2 cellular contexts compared by ENCODE assay signal in the genomic region with DNA sequence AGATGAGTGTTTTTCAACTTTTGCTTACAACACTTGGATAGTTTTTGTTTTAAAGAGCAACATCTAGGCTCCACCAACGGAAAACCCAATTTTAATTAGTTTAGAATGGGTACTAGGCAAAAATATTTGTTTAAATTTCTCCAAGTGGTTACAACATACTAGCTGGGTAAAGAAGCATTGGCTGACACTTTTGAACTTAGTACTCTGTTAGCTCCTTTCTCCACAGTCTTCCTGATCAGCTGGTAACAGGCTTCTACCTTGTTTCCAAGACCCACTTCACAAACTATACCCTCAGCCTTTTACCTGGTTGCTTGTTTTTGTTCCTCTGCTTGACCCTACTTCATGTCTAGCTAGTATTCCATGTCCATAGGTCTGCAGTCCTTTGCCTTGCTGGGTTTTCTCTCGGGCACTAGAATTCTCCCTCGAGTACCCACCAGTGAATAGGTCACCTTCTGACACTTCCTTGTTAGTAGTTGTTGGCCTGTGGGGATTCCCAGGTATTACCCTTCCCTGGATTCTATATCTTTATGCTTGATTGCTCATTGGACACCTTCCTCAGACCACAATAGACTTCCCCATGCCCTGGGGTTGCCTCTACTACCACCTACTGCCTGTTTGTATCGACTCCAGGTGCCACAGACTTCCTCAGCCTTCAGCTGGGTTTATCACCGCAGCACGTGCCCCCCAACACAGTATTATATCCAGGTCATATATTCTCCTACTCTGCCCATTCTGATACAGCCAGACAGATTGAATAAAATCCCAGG.
TF ChIP-seq lines count a peak whose summit lies in the region.

No MANE protein-coding gene starts in this region.

TF ChIP-seq in WTC11, 78 proteins besides CTCF, POLR2A, EP300 and RAD21 (continues in another document):
- TF ChIP-seq, protein P1, sequence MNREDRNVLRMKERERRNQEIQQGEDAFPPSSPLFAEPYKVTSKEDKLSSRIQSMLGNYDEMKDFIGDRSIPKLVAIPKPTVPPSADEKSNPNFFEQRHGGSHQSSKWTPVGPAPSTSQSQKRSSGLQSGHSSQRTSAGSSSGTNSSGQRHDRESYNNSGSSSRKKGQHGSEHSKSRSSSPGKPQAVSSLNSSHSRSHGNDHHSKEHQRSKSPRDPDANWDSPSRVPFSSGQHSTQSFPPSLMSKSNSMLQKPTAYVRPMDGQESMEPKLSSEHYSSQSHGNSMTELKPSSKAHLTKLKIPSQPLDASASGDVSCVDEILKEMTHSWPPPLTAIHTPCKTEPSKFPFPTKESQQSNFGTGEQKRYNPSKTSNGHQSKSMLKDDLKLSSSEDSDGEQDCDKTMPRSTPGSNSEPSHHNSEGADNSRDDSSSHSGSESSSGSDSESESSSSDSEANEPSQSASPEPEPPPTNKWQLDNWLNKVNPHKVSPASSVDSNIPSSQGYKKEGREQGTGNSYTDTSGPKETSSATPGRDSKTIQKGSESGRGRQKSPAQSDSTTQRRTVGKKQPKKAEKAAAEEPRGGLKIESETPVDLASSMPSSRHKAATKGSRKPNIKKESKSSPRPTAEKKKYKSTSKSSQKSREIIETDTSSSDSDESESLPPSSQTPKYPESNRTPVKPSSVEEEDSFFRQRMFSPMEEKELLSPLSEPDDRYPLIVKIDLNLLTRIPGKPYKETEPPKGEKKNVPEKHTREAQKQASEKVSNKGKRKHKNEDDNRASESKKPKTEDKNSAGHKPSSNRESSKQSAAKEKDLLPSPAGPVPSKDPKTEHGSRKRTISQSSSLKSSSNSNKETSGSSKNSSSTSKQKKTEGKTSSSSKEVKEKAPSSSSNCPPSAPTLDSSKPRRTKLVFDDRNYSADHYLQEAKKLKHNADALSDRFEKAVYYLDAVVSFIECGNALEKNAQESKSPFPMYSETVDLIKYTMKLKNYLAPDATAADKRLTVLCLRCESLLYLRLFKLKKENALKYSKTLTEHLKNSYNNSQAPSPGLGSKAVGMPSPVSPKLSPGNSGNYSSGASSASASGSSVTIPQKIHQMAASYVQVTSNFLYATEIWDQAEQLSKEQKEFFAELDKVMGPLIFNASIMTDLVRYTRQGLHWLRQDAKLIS (CRISPR knock-in tag; IDR thresholded peaks at IDR 0.05; ENCODE audit: borderline replicate concordance) = no peak
- TF ChIP-seq NFYB (CRISPR knock-in tag; conservative IDR thresholded peaks at IDR 0.05; ENCODE audit: low read depth) (no peak), ZBTB21 (CRISPR knock-in tag; IDR thresholded peaks at IDR 0.05; ENCODE audit: borderline replicate concordance) (no peak), RELA (CRISPR knock-in tag; IDR thresholded peaks at IDR 0.05; ENCODE audit: borderline replicate concordance) (no peak), GRHL2 (CRISPR knock-in tag; IDR thresholded peaks at IDR 0.05; ENCODE audit: insufficient replicate concordance, severe bottlenecking) (no peak), MXD4 (CRISPR knock-in tag; IDR thresholded peaks at IDR 0.05; ENCODE audit: borderline replicate concordance) (no peak), FOXK1 (CRISPR knock-in tag; IDR thresholded peaks at IDR 0.05) (no peak)
- TF ChIP-seq, protein P2, sequence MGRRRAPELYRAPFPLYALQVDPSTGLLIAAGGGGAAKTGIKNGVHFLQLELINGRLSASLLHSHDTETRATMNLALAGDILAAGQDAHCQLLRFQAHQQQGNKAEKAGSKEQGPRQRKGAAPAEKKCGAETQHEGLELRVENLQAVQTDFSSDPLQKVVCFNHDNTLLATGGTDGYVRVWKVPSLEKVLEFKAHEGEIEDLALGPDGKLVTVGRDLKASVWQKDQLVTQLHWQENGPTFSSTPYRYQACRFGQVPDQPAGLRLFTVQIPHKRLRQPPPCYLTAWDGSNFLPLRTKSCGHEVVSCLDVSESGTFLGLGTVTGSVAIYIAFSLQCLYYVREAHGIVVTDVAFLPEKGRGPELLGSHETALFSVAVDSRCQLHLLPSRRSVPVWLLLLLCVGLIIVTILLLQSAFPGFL (CRISPR knock-in tag; IDR thresholded peaks at IDR 0.05; ENCODE audit: borderline replicate concordance) = no peak
- TF ChIP-seq, protein P3, sequence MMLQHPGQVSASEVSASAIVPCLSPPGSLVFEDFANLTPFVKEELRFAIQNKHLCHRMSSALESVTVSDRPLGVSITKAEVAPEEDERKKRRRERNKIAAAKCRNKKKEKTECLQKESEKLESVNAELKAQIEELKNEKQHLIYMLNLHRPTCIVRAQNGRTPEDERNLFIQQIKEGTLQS (CRISPR knock-in tag; conservative IDR thresholded peaks at IDR 0.05) = no peak
- TF ChIP-seq, protein P4, sequence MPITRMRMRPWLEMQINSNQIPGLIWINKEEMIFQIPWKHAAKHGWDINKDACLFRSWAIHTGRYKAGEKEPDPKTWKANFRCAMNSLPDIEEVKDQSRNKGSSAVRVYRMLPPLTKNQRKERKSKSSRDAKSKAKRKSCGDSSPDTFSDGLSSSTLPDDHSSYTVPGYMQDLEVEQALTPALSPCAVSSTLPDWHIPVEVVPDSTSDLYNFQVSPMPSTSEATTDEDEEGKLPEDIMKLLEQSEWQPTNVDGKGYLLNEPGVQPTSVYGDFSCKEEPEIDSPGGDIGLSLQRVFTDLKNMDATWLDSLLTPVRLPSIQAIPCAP (CRISPR knock-in tag; IDR thresholded peaks at IDR 0.05) = no peak
- TF ChIP-seq, protein P5, sequence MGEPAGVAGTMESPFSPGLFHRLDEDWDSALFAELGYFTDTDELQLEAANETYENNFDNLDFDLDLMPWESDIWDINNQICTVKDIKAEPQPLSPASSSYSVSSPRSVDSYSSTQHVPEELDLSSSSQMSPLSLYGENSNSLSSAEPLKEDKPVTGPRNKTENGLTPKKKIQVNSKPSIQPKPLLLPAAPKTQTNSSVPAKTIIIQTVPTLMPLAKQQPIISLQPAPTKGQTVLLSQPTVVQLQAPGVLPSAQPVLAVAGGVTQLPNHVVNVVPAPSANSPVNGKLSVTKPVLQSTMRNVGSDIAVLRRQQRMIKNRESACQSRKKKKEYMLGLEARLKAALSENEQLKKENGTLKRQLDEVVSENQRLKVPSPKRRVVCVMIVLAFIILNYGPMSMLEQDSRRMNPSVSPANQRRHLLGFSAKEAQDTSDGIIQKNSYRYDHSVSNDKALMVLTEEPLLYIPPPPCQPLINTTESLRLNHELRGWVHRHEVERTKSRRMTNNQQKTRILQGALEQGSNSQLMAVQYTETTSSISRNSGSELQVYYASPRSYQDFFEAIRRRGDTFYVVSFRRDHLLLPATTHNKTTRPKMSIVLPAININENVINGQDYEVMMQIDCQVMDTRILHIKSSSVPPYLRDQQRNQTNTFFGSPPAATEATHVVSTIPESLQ (CRISPR knock-in tag; IDR thresholded peaks at IDR 0.05) = no peak
- TF ChIP-seq, protein P6, sequence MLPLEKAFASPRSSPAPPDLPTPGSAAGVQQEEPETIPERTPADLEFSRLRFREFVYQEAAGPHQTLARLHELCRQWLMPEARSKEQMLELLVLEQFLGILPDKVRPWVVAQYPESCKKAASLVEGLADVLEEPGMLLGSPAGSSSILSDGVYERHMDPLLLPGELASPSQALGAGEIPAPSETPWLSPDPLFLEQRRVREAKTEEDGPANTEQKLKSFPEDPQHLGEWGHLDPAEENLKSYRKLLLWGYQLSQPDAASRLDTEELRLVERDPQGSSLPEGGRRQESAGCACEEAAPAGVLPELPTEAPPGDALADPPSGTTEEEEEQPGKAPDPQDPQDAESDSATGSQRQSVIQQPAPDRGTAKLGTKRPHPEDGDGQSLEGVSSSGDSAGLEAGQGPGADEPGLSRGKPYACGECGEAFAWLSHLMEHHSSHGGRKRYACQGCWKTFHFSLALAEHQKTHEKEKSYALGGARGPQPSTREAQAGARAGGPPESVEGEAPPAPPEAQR (CRISPR knock-in tag; IDR thresholded peaks at IDR 0.05) = no peak

TF ChIP-seq in SK-N-SH, 30 proteins besides CTCF, POLR2A, EP300 and RAD21:
- TF ChIP-seq ELF1 (IDR thresholded peaks at IDR 0.05) (no peak), MEF2A (IDR thresholded peaks at IDR 0.05; ENCODE audit: borderline replicate concordance, low read depth) (no peak), CHD2 (IDR thresholded peaks at IDR 0.05; ENCODE audit: low read length, partially characterized antibody) (no peak), TAF1 (IDR thresholded peaks at IDR 0.05; ENCODE audit: borderline replicate concordance, low read depth, low read length) (no peak), EZH2phosphoT487 (IDR thresholded peaks at IDR 0.05; ENCODE audit: borderline replicate concordance, low read depth) (no peak), SMC3 (IDR thresholded peaks at IDR 0.05; ENCODE audit: low read depth, low read length) (no peak), RFX5 (IDR thresholded peaks at IDR 0.05; ENCODE audit: low read length) (no peak), FOSL2 (IDR thresholded peaks at IDR 0.05; ENCODE audit: borderline replicate concordance, low read depth) (no peak), NRF1 (IDR thresholded peaks at IDR 0.05; ENCODE audit: low read depth, low read length) (no peak), YY1 (IDR thresholded peaks at IDR 0.05; ENCODE audit: low read depth) (no peak), MXI1 (IDR thresholded peaks at IDR 0.05; ENCODE audit: low read depth, low read length) (no peak), RCOR1 (IDR thresholded peaks at IDR 0.05; ENCODE audit: low read length) (no peak), SIN3A (IDR thresholded peaks at IDR 0.05; ENCODE audit: borderline replicate concordance, low read depth, low read length) (no peak), TEAD4 (IDR thresholded peaks at IDR 0.05; ENCODE audit: borderline replicate concordance, insufficient read depth) (no peak), GABPA (IDR thresholded peaks at IDR 0.05; ENCODE audit: low read depth) (no peak)
- TF ChIP-seq, protein P7, sequence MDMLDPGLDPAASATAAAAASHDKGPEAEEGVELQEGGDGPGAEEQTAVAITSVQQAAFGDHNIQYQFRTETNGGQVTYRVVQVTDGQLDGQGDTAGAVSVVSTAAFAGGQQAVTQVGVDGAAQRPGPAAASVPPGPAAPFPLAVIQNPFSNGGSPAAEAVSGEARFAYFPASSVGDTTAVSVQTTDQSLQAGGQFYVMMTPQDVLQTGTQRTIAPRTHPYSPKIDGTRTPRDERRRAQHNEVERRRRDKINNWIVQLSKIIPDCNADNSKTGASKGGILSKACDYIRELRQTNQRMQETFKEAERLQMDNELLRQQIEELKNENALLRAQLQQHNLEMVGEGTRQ (IDR thresholded peaks at IDR 0.05; ENCODE audit: borderline replicate concordance, low read depth, low read length) = no peak
- TF ChIP-seq, protein P8, sequence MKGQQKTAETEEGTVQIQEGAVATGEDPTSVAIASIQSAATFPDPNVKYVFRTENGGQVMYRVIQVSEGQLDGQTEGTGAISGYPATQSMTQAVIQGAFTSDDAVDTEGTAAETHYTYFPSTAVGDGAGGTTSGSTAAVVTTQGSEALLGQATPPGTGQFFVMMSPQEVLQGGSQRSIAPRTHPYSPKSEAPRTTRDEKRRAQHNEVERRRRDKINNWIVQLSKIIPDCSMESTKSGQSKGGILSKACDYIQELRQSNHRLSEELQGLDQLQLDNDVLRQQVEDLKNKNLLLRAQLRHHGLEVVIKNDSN (IDR thresholded peaks at IDR 0.05; ENCODE audit: borderline replicate concordance, low read depth) = no peak
- TF ChIP-seq, protein P9, sequence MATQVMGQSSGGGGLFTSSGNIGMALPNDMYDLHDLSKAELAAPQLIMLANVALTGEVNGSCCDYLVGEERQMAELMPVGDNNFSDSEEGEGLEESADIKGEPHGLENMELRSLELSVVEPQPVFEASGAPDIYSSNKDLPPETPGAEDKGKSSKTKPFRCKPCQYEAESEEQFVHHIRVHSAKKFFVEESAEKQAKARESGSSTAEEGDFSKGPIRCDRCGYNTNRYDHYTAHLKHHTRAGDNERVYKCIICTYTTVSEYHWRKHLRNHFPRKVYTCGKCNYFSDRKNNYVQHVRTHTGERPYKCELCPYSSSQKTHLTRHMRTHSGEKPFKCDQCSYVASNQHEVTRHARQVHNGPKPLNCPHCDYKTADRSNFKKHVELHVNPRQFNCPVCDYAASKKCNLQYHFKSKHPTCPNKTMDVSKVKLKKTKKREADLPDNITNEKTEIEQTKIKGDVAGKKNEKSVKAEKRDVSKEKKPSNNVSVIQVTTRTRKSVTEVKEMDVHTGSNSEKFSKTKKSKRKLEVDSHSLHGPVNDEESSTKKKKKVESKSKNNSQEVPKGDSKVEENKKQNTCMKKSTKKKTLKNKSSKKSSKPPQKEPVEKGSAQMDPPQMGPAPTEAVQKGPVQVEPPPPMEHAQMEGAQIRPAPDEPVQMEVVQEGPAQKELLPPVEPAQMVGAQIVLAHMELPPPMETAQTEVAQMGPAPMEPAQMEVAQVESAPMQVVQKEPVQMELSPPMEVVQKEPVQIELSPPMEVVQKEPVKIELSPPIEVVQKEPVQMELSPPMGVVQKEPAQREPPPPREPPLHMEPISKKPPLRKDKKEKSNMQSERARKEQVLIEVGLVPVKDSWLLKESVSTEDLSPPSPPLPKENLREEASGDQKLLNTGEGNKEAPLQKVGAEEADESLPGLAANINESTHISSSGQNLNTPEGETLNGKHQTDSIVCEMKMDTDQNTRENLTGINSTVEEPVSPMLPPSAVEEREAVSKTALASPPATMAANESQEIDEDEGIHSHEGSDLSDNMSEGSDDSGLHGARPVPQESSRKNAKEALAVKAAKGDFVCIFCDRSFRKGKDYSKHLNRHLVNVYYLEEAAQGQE (IDR thresholded peaks at IDR 0.05; ENCODE audit: low read depth, low read length) = no peak
